In genomic region chr1:211579434-211580302, GRCh38 we compare ENCODE assay signal across 7 cellular contexts. TPM values are rescaled to one million over a fixed set of nuclear protein-coding genes. Genes with fewer than 3 reads are reported as not detected.
DNase-seq lines count a peak whose midpoint lies in the region; ATAC-seq and TF ChIP-seq lines count a peak whose summit lies in the region.

No MANE protein-coding gene starts in this region.

- H3K36me3 ChIP-seq in OCI-LY7 (ENCODE audit: insufficient read depth, low read length) (peaks cover 15% of the 10 kb centered on the region), mammary epithelial cell (ENCODE audit: insufficient read depth, low read length) (peaks cover 5% of the 10 kb centered on the region), liver (ENCODE audit: control insufficient read depth in 4 of 4, insufficient read depth in 3 of 4, low read depth in 1 of 4, low read length in 3 of 4) (peaks cover 0 to 16% (median 9%) of the 10 kb centered on the region in 4 donors), thoracic aorta (no peaks in the 10 kb centered on the region)

- peak overlapping the region; percentile 74 for H3K4me2 ChIP-seq in OCI-LY7 (ENCODE audit: low read length)
- peak overlapping the region; percentile 82 for H3K4me2 ChIP-seq in mammary epithelial cell (ENCODE audit: insufficient read depth, low read depth, low read length)

- H3K79me2 ChIP-seq in OCI-LY7 (ENCODE audit: insufficient read depth, low read depth, low read length) (peaks cover 20% of the 10 kb centered on the region), mammary epithelial cell (ENCODE audit: insufficient read depth, low read length) (peaks cover 41% of the 10 kb centered on the region)

- H3K4me3 ChIP-seq in GM08714 (ENCODE audit: low read length) = peak overlapping the region; percentile 69; the same call in 1 of the 2 replicates
- H3K4me3 ChIP-seq in OCI-LY7 (ENCODE audit: low read depth, low read length, poor library complexity, severe bottlenecking) = peak overlapping the region; percentile 83
- H3K4me3 ChIP-seq in mammary epithelial cell (replicated peaks in 1 of 3; ENCODE audit: insufficient read depth in 1 of 3, low read depth in 2 of 3, low read length in 3 of 3) = peak overlapping the region; percentile 57 to 96 (median 62)
- H3K4me3 ChIP-seq in liver (ENCODE audit: low read depth in 1 of 3, low read length in 3 of 3) = peak overlapping the region; percentile 55 to 100 (median 55)
- H3K4me3 ChIP-seq in thoracic aorta = peak overlapping the region; percentile 94

- dilution Hi-C loops in mammary epithelial cell (cut with HindIII; ENCODE audit: low sequenced_read_pairs) = no loop called here

- H3K9ac ChIP-seq in mammary epithelial cell (ENCODE audit: insufficient read depth, low read length) = peak overlapping the region; percentile 38
- peak overlapping the region in 1 of 2 donors; percentile 83 for H3K9ac ChIP-seq in liver (ENCODE audit: low read depth in 1 of 2, low read length in 2 of 2)

- DNase-seq in OCI-LY7 (ENCODE audit: low spot score) (peak; percentile 85), mammary epithelial cell (no peak), thoracic aorta (ENCODE audit: low spot score) (peak; percentile 45)

- H4K20me1 ChIP-seq in OCI-LY7 (ENCODE audit: insufficient read depth, low read length) (peaks cover 12% of the 10 kb centered on the region), mammary epithelial cell (ENCODE audit: insufficient read depth, low read length) (no peaks in the 10 kb centered on the region)

- peak; percentile 18 to 41 for TF ChIP-seq RAD21 in liver (IDR thresholded peaks at IDR 0.05)

- no peaks in the 10 kb centered on the region for H3K9me3 ChIP-seq in OCI-LY7 (ENCODE audit: low read length)
- no peaks in the 10 kb centered on the region for H3K9me3 ChIP-seq in mammary epithelial cell (replicated peaks; ENCODE audit: insufficient read depth, low read length)
- H3K9me3 ChIP-seq in liver (ENCODE audit: control insufficient read depth in 4 of 4, low read length in 3 of 4) = no peaks in the 10 kb centered on the region
- H3K9me3 ChIP-seq in thoracic aorta = no peaks in the 10 kb centered on the region

- H2AFZ ChIP-seq in OCI-LY7 (ENCODE audit: low read length) = peak overlapping the region; percentile 66; the same call in 1 of the 2 replicates
- peak overlapping the region; percentile 87 for H2AFZ ChIP-seq in mammary epithelial cell (ENCODE audit: low read depth, low read length)

- POLR2A ChIA-PET in OCI-LY7 (lab: Charles Lee) = interaction anchor here (0.6 to 1.9 kb wide), 6 partner anchors 9 to 101 kb away, joined by 3 to 6 read pairs (median 4); no protein-coding TSS in a partner anchor

- BruUV-seq in OCI-LY7 (replicated peaks; lab: Mats Ljungman, UMichigan) = no TSS peak
- BruUV-seq in mammary epithelial cell (replicated peaks; lab: Mats Ljungman, UMichigan) = no TSS peak

- H3K4me1 ChIP-seq in OCI-LY7 (ENCODE audit: insufficient read depth, low read length, poor library complexity, severe bottlenecking) = peaks cover 40% of the 10 kb centered on the region
- H3K4me1 ChIP-seq in mammary epithelial cell (ENCODE audit: insufficient read depth, low read length) = peaks cover 22% of the 10 kb centered on the region
- peaks cover 1 to 29% (median 13%) of the 10 kb centered on the region in 4 donors for H3K4me1 ChIP-seq in liver (ENCODE audit: control insufficient read depth in 4 of 4, insufficient read depth in 4 of 4, low read length in 3 of 4)
- peaks cover 28 to 62% of the 10 kb centered on the region in 2 donors for H3K4me1 ChIP-seq in thoracic aorta (ENCODE audit: control insufficient read depth in 1 of 2, low read depth in 2 of 2)

- WGBS in mammary epithelial cell (ENCODE audit: low coverage, missing lambda C conversion rate) = 62% methylated on average over 5 of the region's 47 CpGs
- 2% methylated on average over 47 of the region's 47 CpGs for WGBS in liver

- H3K27me3 ChIP-seq in mammary epithelial cell (ENCODE audit: insufficient read depth, low read length) (no peaks in the 10 kb centered on the region), liver (ENCODE audit: control insufficient read depth in 4 of 4, insufficient read depth in 4 of 4, low read length in 3 of 4) (no peaks in the 10 kb centered on the region), thoracic aorta (replicated peaks; ENCODE audit: insufficient read depth) (no peaks in the 10 kb centered on the region)

- ATAC-seq in GM21367 (IDR thresholded peaks at IDR 0.05; ENCODE audit: unreplicated experiment) = peak; percentile 23
- peak; percentile 14 for ATAC-seq in HG03558 (IDR thresholded peaks at IDR 0.05; ENCODE audit: extremely low read depth, unreplicated experiment)
- peak; percentile 7 for ATAC-seq in thoracic aorta (ENCODE audit: insufficient number of reproducible peaks, low FRiP score, low read depth)

- no peaks in the 10 kb centered on the region for H3K9me2 ChIP-seq in OCI-LY7 (ENCODE audit: insufficient read depth, low read length)

- TF ChIP-seq CTCF in OCI-LY7 (conservative IDR thresholded peaks at IDR 0.05; ENCODE audit: low read length) (no peak), mammary epithelial cell (conservative IDR thresholded peaks at IDR 0.05 in 1 of 2, IDR thresholded peaks at IDR 0.05 in 1 of 2; ENCODE audit: extremely low read depth in 1 of 2, insufficient read depth in 1 of 2, low read depth in 1 of 2, low read length in 2 of 2) (no peak), liver (IDR thresholded peaks at IDR 0.05; ENCODE audit: low read depth, low read length, missing input control) (no peak), thoracic aorta (IDR thresholded peaks at IDR 0.05) (no peak)

- intact Hi-C loops in OCI-LY7 (cut with micrococcal nuclease; ENCODE audit: unreplicated experiment) (loop anchor here (1.0 to 10.0 kb wide), 8 partner anchors 65 to 1752 kb away; partner anchors contain the start of genes DTL, INTS7, NEK2 and RCOR3), mammary epithelial cell (cut with micrococcal nuclease) (loop anchor here (1.0 to 10.0 kb wide), 6 partner anchors 13 to 1175 kb away; partner anchors contain the start of genes DTL and INTS7)

- in situ Hi-C loops in mammary epithelial cell (cut with MboI; ENCODE audit: low sequenced_read_pairs in 2 of 2) = no loop called here

- H3K27ac ChIP-seq in OCI-LY7 (ENCODE audit: low read depth, low read length, poor library complexity, severe bottlenecking) (peak overlapping the region; percentile 40), mammary epithelial cell (ENCODE audit: insufficient read depth, low read depth, low read length) (no peak overlapping the region), liver (ENCODE audit: low read depth in 1 of 2, low read length in 2 of 2) (peak overlapping the region; percentile 95 to 96), thoracic aorta (peak overlapping the region; percentile 86 to 96)

- CTCF ChIA-PET in OCI-LY7 (lab: Charles Lee; ENCODE audit: unreplicated experiment) = interaction anchor here (0.6 to 0.8 kb wide), 3 partner anchors 27 to 1405 kb away, joined by 3 to 4 read pairs (median 3); no protein-coding TSS in a partner anchor
- CTCF ChIA-PET in mammary epithelial cell (lab: Charles Lee; ENCODE audit: low non-redundant PET) = interaction anchor here (0.6 kb wide), 1 partner anchor 1436 kb away, joined by 3 read pairs; no protein-coding TSS in a partner anchor

TF ChIP-seq in liver, 16 proteins besides CTCF, POLR2A, EP300 and RAD21 (continues in another document):
- TF ChIP-seq FOXA1 (IDR thresholded peaks at IDR 0.05) = no peak
- TF ChIP-seq NR2F2 (IDR thresholded peaks at IDR 0.05) = no peak
- TF ChIP-seq FOXA2 (IDR thresholded peaks at IDR 0.05) = peak; percentile 34
- TF ChIP-seq ATF3 (IDR thresholded peaks at IDR 0.05) = no peak
- TF ChIP-seq EGR1 (IDR thresholded peaks at IDR 0.05; ENCODE audit: low read depth in 2 of 2) = no peak
- TF ChIP-seq TAF1 (conservative IDR thresholded peaks at IDR 0.05) = peak; percentile 60
- TF ChIP-seq ZBTB33 (IDR thresholded peaks at IDR 0.05) = peak; percentile 9
- TF ChIP-seq HNF4G (IDR thresholded peaks at IDR 0.05) = peak; percentile 39
- peak in 1 of 2 donors; percentile 28 for TF ChIP-seq JUND (IDR thresholded peaks at IDR 0.05)

RNA-seq across cellular contexts. Expression of gene SLC30A1, which starts 0.7 kb away (rescaled TPM):
- 6.1 and 6.5 TPM in 2 replicates for total RNA-seq in OCI-LY7 (2014; rRNA removed; shearing (Covaris generic))
- total RNA-seq in OCI-LY7 (2022) (6.3 and 7.9 TPM in 2 replicates), mammary epithelial cell (10 to 100 TPM; 30.2 to 63.0 TPM), liver (10 to 100 TPM; 59.0 to 83.3 TPM), thoracic aorta (10 to 100 TPM in 1 of 2 donors, 1 to 10 TPM in 1; 8.8 to 23.9 TPM)
- polyA plus RNA-seq in mammary epithelial cell (6.6 TPM), liver (10 to 100 TPM; 14.9 to 19.9 TPM)
- 18.0 TPM for polyA minus RNA-seq in mammary epithelial cell
